In genomic region chr19:1270168-1270853, GRCh38 we compare ENCODE assay signal across 8 cellular contexts. TPM values are rescaled to one million over a fixed set of nuclear protein-coding genes. Genes with fewer than 3 reads are reported as not detected.
DNase-seq lines count a peak whose midpoint lies in the region; ATAC-seq and TF ChIP-seq lines count a peak whose summit lies in the region.

No MANE protein-coding gene starts in this region.

- H3K27me3 Mint-ChIP-seq in activated naive CD8-positive, alpha-beta T cell treated with anti-CD3 and anti-CD28 coated beads, Interleukin-2, amount 50 U/mL, for 24 hours = no peaks in the 10 kb centered on the region
- H3K27me3 Mint-ChIP-seq in type B pancreatic cell = peaks cover 3% of the 10 kb centered on the region

- ATAC-seq in heart left ventricle = no peak
- ATAC-seq in left ventricle myocardium superior = no peak
- ATAC-seq in activated naive CD8-positive, alpha-beta T cell treated with anti-CD3 and anti-CD28 coated beads, Interleukin-2, amount 50 U/mL, for 24 hours = no peak
- ATAC-seq in right lobe of liver = no peak

- H3K4me1 ChIP-seq in heart left ventricle = peaks cover 13 to 93% (median 88%) of the 10 kb centered on the region in 12 donors
- peaks cover 0 to 77% (median 31%) of the 10 kb centered on the region in 4 donors for H3K4me1 ChIP-seq in right lobe of liver

- H3K36me3 ChIP-seq in heart left ventricle (peaks cover 2 to 52% (median 48%) of the 10 kb centered on the region in 9 donors), right lobe of liver (peaks cover 10 to 43% (median 27%) of the 10 kb centered on the region in 4 donors)

- H3K36me3 Mint-ChIP-seq in activated naive CD8-positive, alpha-beta T cell treated with anti-CD3 and anti-CD28 coated beads, Interleukin-2, amount 50 U/mL, for 24 hours (ENCODE audit: low read depth) = peaks cover 44% of the 10 kb centered on the region
- H3K36me3 Mint-ChIP-seq in type B pancreatic cell = peaks cover 17% of the 10 kb centered on the region

- H3K27me3 ChIP-seq in heart left ventricle (no peaks in the 10 kb centered on the region), right lobe of liver (no peaks in the 10 kb centered on the region)

- H3K4me3 ChIP-seq in heart left ventricle = peak overlapping the region; percentile 5 to 92 (median 72)
- peak overlapping the region; percentile 55 to 87 (median 69) for H3K4me3 ChIP-seq in right lobe of liver

- H3K4me1 Mint-ChIP-seq in activated naive CD8-positive, alpha-beta T cell treated with anti-CD3 and anti-CD28 coated beads, Interleukin-2, amount 50 U/mL, for 24 hours = peaks cover 72% of the 10 kb centered on the region
- H3K4me1 Mint-ChIP-seq in type B pancreatic cell (ENCODE audit: unreplicated experiment) = peaks cover 34% of the 10 kb centered on the region

- H3K9me3 Mint-ChIP-seq in activated naive CD8-positive, alpha-beta T cell treated with anti-CD3 and anti-CD28 coated beads, Interleukin-2, amount 50 U/mL, for 24 hours = no peaks in the 10 kb centered on the region
- H3K9me3 Mint-ChIP-seq in type B pancreatic cell = no peaks in the 10 kb centered on the region

- H3K27ac Mint-ChIP-seq in activated naive CD8-positive, alpha-beta T cell treated with anti-CD3 and anti-CD28 coated beads, Interleukin-2, amount 50 U/mL, for 24 hours = peak overlapping the region; percentile 96
- peak overlapping the region; percentile 90 for H3K27ac Mint-ChIP-seq in type B pancreatic cell

- H3K27ac ChIP-seq in heart left ventricle = peak overlapping the region; percentile 92 to 100 (median 98)
- peak overlapping the region; percentile 88 to 99 (median 97) for H3K27ac ChIP-seq in right lobe of liver

- H3K9me3 ChIP-seq in heart left ventricle (no peaks in the 10 kb centered on the region), right lobe of liver (no peaks in the 10 kb centered on the region)

- TF ChIP-seq POLR2A in heart left ventricle (IDR thresholded peaks at IDR 0.05) = no peak
- TF ChIP-seq POLR2A in right lobe of liver (IDR thresholded peaks at IDR 0.05) = no peak

- no peak for TF ChIP-seq CTCF in heart left ventricle (IDR thresholded peaks at IDR 0.05)
- no peak for TF ChIP-seq CTCF in right lobe of liver (IDR thresholded peaks at IDR 0.05)
- TF ChIP-seq CTCF in type B pancreatic cell (conservative IDR thresholded peaks at IDR 0.05) = no peak

- H3K4me3 Mint-ChIP-seq in activated naive CD8-positive, alpha-beta T cell treated with anti-CD3 and anti-CD28 coated beads, Interleukin-2, amount 50 U/mL, for 24 hours = peak overlapping the region; percentile 95
- H3K4me3 Mint-ChIP-seq in type B pancreatic cell = peak overlapping the region; percentile 89

- DNase-seq in heart left ventricle = peak in 1 of 5 donors; percentile 35
- DNase-seq in left ventricle myocardium superior = no peak
- DNase-seq in activated naive CD8-positive, alpha-beta T cell treated with anti-CD3 and anti-CD28 coated beads, Interleukin-2, amount 50 U/mL, for 24 hours = no peak
- DNase-seq in right lobe of liver = no peak
- DNase-seq in type B pancreatic cell (ENCODE audit: extremely low spot score, unreplicated experiment) = no peak
- no peak for DNase-seq in activated CD4-positive, CD25-positive, alpha-beta regulatory T cell treated with anti-CD3 and anti-CD28 coated beads, Interleukin-2, amount 50 U/mL, for 72 hours
- no peak for DNase-seq in Kasumi-1 (lab: John Stamatoyannopoulos, UW)
- DNase-seq in ureter (ENCODE audit: low spot score) = no peak

- 20 to 25% (median 21%) methylated on average over 7 to 9 of the region's 9 CpGs for WGBS in heart left ventricle, 4 donors
- WGBS in right lobe of liver (ENCODE audit: insufficient coverage, low coverage, low lambda C conversion rate, missing lambda C conversion rate) = 11% methylated on average over 7 of the region's 9 CpGs

- intact Hi-C loops in heart left ventricle (cut with DNase I) = loop anchor here in 6 of 10 donors (5.0 to 10.0 kb wide), 7 partner anchors 84 to 784 kb away; partner anchors contain the start of genes DAZAP1 (in 2 of the 6), GAMT (in 2 of the 6), ADAMTSL5 (in 1 of the 6) and GPX4 (in 1 of the 6)
- intact Hi-C loops in left ventricle myocardium superior (cut with micrococcal nuclease) = no loop called here
- intact Hi-C loops in right lobe of liver (cut with DNase I) = no loop called here

RNA-seq across cellular contexts. Expression of gene CIRBP, which starts 1.2 kb away (rescaled TPM):
- total RNA-seq in heart left ventricle = 100 to 1,000 TPM; 149 to 425 (median 269) TPM
- 100 to 1,000 TPM; 217 to 282 TPM for polyA plus RNA-seq in heart left ventricle
- 248 TPM for total RNA-seq in left ventricle myocardium superior
- 100 to 1,000 TPM in 2 of 6 experiments, 10 to 100 TPM in 4; 69.2 to 111 (median 89.5) TPM for total RNA-seq in right lobe of liver
- 316 and 421 TPM in 2 replicates for total RNA-seq in type B pancreatic cell (ENCODE audit: low replicate concordance)
- total RNA-seq in ureter = 524 TPM

RNA-seq across cellular contexts. Expression of gene FAM174C, which starts 5.0 kb away (rescaled TPM):
- 10 to 100 TPM; 11.6 to 46.7 (median 18.7) TPM for total RNA-seq in heart left ventricle
- polyA plus RNA-seq in heart left ventricle = 10 to 100 TPM; 23.8 to 56.4 TPM
- 13.1 TPM for total RNA-seq in left ventricle myocardium superior
- 100 to 1,000 TPM in 1 of 6 experiments, 10 to 100 TPM in 5; 34.0 to 103 (median 43.8) TPM for total RNA-seq in right lobe of liver
- 30.6 and 36.4 TPM in 2 replicates for total RNA-seq in type B pancreatic cell (ENCODE audit: low replicate concordance)
- 47.5 TPM for total RNA-seq in ureter

RNA-seq across cellular contexts. Expression of gene EFNA2, which starts 15.4 kb away (rescaled TPM):
- total RNA-seq in heart left ventricle = not detected
- polyA plus RNA-seq in heart left ventricle = not detected
- not detected for total RNA-seq in left ventricle myocardium superior
- total RNA-seq in right lobe of liver = 10 to 100 TPM in 1 of 6 experiments, 1 to 10 TPM in 5; 4.2 to 10.3 (median 5.6) TPM
- 5.1 and 17.6 TPM in 2 replicates for total RNA-seq in type B pancreatic cell (ENCODE audit: low replicate concordance)
- 0.70 TPM for total RNA-seq in ureter

RNA-seq across cellular contexts. Expression of gene MIDN, which starts 21.9 kb away (rescaled TPM):
- total RNA-seq in heart left ventricle (100 to 1,000 TPM in 1 of 9 donors, 10 to 100 TPM in 8; 25.8 to 115 (median 60.5) TPM), left ventricle myocardium superior (59.7 TPM), right lobe of liver (10 to 100 TPM; 22.3 to 55.1 (median 29.3) TPM), type B pancreatic cell (ENCODE audit: low replicate concordance) (122 and 127 TPM in 2 replicates), ureter (121 TPM)
- polyA plus RNA-seq in heart left ventricle = 10 to 100 TPM; 31.5 to 33.6 TPM

RNA-seq across cellular contexts. Expression of gene ATP5F1D, which starts 28.8 kb away (rescaled TPM):
- total RNA-seq in heart left ventricle (100 to 1,000 TPM; 201 to 584 (median 450) TPM), left ventricle myocardium superior (686 TPM), right lobe of liver (100 to 1,000 TPM in 5 of 6 experiments, 10 to 100 TPM in 1; 98.1 to 240 (median 137) TPM), type B pancreatic cell (ENCODE audit: low replicate concordance) (165 and 197 TPM in 2 replicates), ureter (144 TPM)
- polyA plus RNA-seq in heart left ventricle = 1,000 to 10,000 TPM in 1 of 2 donors, 100 to 1,000 TPM in 1; 459 to 1,034 TPM

Comparison
In these comparisons a context has a peak if more than half of its experiments do, and no peak if none do; other contexts are left out.
1. intact Hi-C loops: an anchor here in heart left ventricle (5.0 to 10.0 kb wide); none called in left ventricle myocardium superior and right lobe of liver.